Comparison of ENCODE assay signal across 1 cellular context in the genomic region with DNA sequence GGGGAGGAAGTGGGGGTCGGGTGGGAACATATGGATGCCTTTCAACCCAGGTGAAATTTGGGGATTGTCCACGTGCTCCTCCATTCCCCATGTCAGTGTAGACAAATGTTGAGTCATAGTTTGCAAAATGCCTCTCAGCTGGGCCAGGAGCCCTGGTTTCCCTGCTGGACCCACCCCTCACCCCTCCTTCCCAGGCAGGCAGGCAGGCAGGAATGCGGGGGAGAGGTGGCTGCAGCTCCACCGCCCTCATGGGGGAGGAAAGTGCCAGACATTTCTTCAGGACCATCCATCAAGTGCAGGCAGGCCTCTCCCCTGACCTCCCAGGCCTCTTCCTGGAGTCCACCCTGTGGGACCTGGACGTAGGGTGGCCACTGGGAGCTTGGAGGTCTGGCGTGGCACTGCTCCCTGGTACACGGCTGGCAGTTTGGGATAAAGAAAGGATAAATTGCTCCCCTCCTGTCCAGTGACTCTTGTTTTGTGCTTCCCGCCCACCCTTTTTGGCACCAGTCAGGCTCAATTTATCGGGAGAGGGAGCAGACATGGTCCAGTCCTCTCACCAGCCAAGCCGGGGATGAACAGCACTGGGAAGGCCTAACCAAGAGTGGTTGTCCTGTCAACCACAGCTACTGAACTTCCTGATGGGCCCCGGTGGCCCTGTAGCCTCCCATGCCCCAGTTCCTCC.
A peak's percentile ranks its signal among the peaks of the same experiment; 100 is the strongest.
TF ChIP-seq lines count a peak whose summit lies in the region.

No MANE protein-coding gene starts in this region.

TF ChIP-seq in K562, 482 proteins besides CTCF, POLR2A, EP300 and RAD21 (continued from another document and continues in another):
- TF ChIP-seq, protein P1, sequence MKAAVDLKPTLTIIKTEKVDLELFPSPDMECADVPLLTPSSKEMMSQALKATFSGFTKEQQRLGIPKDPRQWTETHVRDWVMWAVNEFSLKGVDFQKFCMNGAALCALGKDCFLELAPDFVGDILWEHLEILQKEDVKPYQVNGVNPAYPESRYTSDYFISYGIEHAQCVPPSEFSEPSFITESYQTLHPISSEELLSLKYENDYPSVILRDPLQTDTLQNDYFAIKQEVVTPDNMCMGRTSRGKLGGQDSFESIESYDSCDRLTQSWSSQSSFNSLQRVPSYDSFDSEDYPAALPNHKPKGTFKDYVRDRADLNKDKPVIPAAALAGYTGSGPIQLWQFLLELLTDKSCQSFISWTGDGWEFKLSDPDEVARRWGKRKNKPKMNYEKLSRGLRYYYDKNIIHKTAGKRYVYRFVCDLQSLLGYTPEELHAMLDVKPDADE (conservative IDR thresholded peaks at IDR 0.05; ENCODE audit: control insufficient read depth, low read depth, low read length), result no peak
- no peak for TF ChIP-seq NCOA4 (IDR thresholded peaks at IDR 0.05; ENCODE audit: partially characterized antibody)
- TF ChIP-seq, protein P2, sequence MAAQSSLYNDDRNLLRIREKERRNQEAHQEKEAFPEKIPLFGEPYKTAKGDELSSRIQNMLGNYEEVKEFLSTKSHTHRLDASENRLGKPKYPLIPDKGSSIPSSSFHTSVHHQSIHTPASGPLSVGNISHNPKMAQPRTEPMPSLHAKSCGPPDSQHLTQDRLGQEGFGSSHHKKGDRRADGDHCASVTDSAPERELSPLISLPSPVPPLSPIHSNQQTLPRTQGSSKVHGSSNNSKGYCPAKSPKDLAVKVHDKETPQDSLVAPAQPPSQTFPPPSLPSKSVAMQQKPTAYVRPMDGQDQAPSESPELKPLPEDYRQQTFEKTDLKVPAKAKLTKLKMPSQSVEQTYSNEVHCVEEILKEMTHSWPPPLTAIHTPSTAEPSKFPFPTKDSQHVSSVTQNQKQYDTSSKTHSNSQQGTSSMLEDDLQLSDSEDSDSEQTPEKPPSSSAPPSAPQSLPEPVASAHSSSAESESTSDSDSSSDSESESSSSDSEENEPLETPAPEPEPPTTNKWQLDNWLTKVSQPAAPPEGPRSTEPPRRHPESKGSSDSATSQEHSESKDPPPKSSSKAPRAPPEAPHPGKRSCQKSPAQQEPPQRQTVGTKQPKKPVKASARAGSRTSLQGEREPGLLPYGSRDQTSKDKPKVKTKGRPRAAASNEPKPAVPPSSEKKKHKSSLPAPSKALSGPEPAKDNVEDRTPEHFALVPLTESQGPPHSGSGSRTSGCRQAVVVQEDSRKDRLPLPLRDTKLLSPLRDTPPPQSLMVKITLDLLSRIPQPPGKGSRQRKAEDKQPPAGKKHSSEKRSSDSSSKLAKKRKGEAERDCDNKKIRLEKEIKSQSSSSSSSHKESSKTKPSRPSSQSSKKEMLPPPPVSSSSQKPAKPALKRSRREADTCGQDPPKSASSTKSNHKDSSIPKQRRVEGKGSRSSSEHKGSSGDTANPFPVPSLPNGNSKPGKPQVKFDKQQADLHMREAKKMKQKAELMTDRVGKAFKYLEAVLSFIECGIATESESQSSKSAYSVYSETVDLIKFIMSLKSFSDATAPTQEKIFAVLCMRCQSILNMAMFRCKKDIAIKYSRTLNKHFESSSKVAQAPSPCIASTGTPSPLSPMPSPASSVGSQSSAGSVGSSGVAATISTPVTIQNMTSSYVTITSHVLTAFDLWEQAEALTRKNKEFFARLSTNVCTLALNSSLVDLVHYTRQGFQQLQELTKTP (IDR thresholded peaks at IDR 0.05; ENCODE audit: low read depth in 1 of 2, partially characterized antibody in 2 of 2), result no peak
- peak; percentile 69 for TF ChIP-seq DPF2 (IDR thresholded peaks at IDR 0.05)
- TF ChIP-seq NCOR1 (IDR thresholded peaks at IDR 0.05), result peak; percentile 72; the same call in 1 of the 2 replicates
- TF ChIP-seq, protein P3, sequence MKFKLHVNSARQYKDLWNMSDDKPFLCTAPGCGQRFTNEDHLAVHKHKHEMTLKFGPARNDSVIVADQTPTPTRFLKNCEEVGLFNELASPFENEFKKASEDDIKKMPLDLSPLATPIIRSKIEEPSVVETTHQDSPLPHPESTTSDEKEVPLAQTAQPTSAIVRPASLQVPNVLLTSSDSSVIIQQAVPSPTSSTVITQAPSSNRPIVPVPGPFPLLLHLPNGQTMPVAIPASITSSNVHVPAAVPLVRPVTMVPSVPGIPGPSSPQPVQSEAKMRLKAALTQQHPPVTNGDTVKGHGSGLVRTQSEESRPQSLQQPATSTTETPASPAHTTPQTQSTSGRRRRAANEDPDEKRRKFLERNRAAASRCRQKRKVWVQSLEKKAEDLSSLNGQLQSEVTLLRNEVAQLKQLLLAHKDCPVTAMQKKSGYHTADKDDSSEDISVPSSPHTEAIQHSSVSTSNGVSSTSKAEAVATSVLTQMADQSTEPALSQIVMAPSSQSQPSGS (CRISPR knock-in tag; IDR thresholded peaks at IDR 0.05), result no peak
- TF ChIP-seq, protein P4, sequence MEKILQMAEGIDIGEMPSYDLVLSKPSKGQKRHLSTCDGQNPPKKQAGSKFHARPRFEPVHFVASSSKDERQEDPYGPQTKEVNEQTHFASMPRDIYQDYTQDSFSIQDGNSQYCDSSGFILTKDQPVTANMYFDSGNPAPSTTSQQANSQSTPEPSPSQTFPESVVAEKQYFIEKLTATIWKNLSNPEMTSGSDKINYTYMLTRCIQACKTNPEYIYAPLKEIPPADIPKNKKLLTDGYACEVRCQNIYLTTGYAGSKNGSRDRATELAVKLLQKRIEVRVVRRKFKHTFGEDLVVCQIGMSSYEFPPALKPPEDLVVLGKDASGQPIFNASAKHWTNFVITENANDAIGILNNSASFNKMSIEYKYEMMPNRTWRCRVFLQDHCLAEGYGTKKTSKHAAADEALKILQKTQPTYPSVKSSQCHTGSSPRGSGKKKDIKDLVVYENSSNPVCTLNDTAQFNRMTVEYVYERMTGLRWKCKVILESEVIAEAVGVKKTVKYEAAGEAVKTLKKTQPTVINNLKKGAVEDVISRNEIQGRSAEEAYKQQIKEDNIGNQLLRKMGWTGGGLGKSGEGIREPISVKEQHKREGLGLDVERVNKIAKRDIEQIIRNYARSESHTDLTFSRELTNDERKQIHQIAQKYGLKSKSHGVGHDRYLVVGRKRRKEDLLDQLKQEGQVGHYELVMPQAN (IDR thresholded peaks at IDR 0.05; ENCODE audit: borderline replicate concordance), result no peak
- no peak for TF ChIP-seq FOXJ3 (CRISPR knock-in tag; IDR thresholded peaks at IDR 0.05)
- TF ChIP-seq, protein P5, sequence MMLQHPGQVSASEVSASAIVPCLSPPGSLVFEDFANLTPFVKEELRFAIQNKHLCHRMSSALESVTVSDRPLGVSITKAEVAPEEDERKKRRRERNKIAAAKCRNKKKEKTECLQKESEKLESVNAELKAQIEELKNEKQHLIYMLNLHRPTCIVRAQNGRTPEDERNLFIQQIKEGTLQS (IDR thresholded peaks at IDR 0.05), result peak; percentile 77
- TF ChIP-seq, protein P5 (CRISPR knock-in tag; conservative IDR thresholded peaks at IDR 0.05), result no peak
- TF ChIP-seq ZNF76 (CRISPR knock-in tag; IDR thresholded peaks at IDR 0.05; ENCODE audit: borderline replicate concordance), result no peak
- TF ChIP-seq ZNF140 (CRISPR knock-in tag; IDR thresholded peaks at IDR 0.05), result no peak
- peak; percentile 88 for TF ChIP-seq NFE2 (IDR thresholded peaks at IDR 0.05; ENCODE audit: low read depth)
- no peak for TF ChIP-seq E2F3 (CRISPR knock-in tag; IDR thresholded peaks at IDR 0.05)
- TF ChIP-seq PHTF2 (CRISPR knock-in tag; IDR thresholded peaks at IDR 0.05), result no peak
- TF ChIP-seq EZH2 (IDR thresholded peaks at IDR 0.05; ENCODE audit: borderline replicate concordance, low read depth, low read length), result no peak
- TF ChIP-seq, protein P6, sequence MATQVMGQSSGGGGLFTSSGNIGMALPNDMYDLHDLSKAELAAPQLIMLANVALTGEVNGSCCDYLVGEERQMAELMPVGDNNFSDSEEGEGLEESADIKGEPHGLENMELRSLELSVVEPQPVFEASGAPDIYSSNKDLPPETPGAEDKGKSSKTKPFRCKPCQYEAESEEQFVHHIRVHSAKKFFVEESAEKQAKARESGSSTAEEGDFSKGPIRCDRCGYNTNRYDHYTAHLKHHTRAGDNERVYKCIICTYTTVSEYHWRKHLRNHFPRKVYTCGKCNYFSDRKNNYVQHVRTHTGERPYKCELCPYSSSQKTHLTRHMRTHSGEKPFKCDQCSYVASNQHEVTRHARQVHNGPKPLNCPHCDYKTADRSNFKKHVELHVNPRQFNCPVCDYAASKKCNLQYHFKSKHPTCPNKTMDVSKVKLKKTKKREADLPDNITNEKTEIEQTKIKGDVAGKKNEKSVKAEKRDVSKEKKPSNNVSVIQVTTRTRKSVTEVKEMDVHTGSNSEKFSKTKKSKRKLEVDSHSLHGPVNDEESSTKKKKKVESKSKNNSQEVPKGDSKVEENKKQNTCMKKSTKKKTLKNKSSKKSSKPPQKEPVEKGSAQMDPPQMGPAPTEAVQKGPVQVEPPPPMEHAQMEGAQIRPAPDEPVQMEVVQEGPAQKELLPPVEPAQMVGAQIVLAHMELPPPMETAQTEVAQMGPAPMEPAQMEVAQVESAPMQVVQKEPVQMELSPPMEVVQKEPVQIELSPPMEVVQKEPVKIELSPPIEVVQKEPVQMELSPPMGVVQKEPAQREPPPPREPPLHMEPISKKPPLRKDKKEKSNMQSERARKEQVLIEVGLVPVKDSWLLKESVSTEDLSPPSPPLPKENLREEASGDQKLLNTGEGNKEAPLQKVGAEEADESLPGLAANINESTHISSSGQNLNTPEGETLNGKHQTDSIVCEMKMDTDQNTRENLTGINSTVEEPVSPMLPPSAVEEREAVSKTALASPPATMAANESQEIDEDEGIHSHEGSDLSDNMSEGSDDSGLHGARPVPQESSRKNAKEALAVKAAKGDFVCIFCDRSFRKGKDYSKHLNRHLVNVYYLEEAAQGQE (CRISPR knock-in tag; IDR thresholded peaks at IDR 0.05; ENCODE audit: low read depth), result no peak
- TF ChIP-seq ZNF143 (CRISPR knock-in tag; IDR thresholded peaks at IDR 0.05), result no peak
- TF ChIP-seq BDP1 (IDR thresholded peaks at IDR 0.05; ENCODE audit: insufficient read depth, insufficient read length), result no peak
- TF ChIP-seq FOXA1 (IDR thresholded peaks at IDR 0.05; ENCODE audit: borderline replicate concordance), result no peak
- TF ChIP-seq SMAD4 (CRISPR knock-in tag; conservative IDR thresholded peaks at IDR 0.05), result peak; percentile 92
- TF ChIP-seq NFIC (IDR thresholded peaks at IDR 0.05), result peak; percentile 13; the same call in 1 of the 2 replicates
- no peak for TF ChIP-seq JUNB (CRISPR knock-in tag; conservative IDR thresholded peaks at IDR 0.05)
- 0 out of 2 replicates have a peak, but pooled peaks have one; percentile 43 for TF ChIP-seq HDAC8 (tag; IDR thresholded peaks at IDR 0.05)
- TF ChIP-seq YY1 (IDR thresholded peaks at IDR 0.05; ENCODE audit: borderline replicate concordance in 1 of 3, control insufficient read depth in 1 of 3, extremely low read depth in 1 of 3, insufficient read depth in 3 of 3, insufficient read length in 1 of 3, insufficient replicate concordance in 2 of 3, low read depth in 1 of 3, low read length in 2 of 3), result peak in 1 of 3 experiments; percentile 54
- TF ChIP-seq RBFOX2 (IDR thresholded peaks at IDR 0.05; ENCODE audit: low read depth, low read length), result peak; percentile 68
- no peak for TF ChIP-seq NR1H2 (CRISPR knock-in tag; IDR thresholded peaks at IDR 0.05)
- TF ChIP-seq OTX1 (CRISPR knock-in tag; IDR thresholded peaks at IDR 0.05), result no peak
- no peak for TF ChIP-seq ZFP30 (CRISPR knock-in tag; IDR thresholded peaks at IDR 0.05; ENCODE audit: borderline replicate concordance)
- TF ChIP-seq PCBP2 (IDR thresholded peaks at IDR 0.05; ENCODE audit: low read depth, low read length, poor library complexity, severe bottlenecking), result no peak
- no peak for TF ChIP-seq ZNF217 (CRISPR knock-in tag; IDR thresholded peaks at IDR 0.05)
- TF ChIP-seq PPARD (CRISPR knock-in tag; IDR thresholded peaks at IDR 0.05), result no peak
- no peak for TF ChIP-seq KDM4B (IDR thresholded peaks at IDR 0.05; ENCODE audit: borderline replicate concordance in 2 of 2, low read depth in 1 of 2)
- no peak for TF ChIP-seq PURB (CRISPR knock-in tag; IDR thresholded peaks at IDR 0.05; ENCODE audit: low read depth)
- TF ChIP-seq, protein P7, sequence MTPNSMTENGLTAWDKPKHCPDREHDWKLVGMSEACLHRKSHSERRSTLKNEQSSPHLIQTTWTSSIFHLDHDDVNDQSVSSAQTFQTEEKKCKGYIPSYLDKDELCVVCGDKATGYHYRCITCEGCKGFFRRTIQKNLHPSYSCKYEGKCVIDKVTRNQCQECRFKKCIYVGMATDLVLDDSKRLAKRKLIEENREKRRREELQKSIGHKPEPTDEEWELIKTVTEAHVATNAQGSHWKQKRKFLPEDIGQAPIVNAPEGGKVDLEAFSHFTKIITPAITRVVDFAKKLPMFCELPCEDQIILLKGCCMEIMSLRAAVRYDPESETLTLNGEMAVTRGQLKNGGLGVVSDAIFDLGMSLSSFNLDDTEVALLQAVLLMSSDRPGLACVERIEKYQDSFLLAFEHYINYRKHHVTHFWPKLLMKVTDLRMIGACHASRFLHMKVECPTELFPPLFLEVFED (CRISPR knock-in tag; conservative IDR thresholded peaks at IDR 0.05), result no peak
- TF ChIP-seq SMARCA5 (IDR thresholded peaks at IDR 0.05), result no peak
- TF ChIP-seq TBP (optimal IDR thresholded peaks at IDR 0.05; ENCODE audit: low read depth, low read length), result no peak
- TF ChIP-seq SREBF2 (CRISPR knock-in tag; IDR thresholded peaks at IDR 0.05), result no peak
- TF ChIP-seq, protein P8, sequence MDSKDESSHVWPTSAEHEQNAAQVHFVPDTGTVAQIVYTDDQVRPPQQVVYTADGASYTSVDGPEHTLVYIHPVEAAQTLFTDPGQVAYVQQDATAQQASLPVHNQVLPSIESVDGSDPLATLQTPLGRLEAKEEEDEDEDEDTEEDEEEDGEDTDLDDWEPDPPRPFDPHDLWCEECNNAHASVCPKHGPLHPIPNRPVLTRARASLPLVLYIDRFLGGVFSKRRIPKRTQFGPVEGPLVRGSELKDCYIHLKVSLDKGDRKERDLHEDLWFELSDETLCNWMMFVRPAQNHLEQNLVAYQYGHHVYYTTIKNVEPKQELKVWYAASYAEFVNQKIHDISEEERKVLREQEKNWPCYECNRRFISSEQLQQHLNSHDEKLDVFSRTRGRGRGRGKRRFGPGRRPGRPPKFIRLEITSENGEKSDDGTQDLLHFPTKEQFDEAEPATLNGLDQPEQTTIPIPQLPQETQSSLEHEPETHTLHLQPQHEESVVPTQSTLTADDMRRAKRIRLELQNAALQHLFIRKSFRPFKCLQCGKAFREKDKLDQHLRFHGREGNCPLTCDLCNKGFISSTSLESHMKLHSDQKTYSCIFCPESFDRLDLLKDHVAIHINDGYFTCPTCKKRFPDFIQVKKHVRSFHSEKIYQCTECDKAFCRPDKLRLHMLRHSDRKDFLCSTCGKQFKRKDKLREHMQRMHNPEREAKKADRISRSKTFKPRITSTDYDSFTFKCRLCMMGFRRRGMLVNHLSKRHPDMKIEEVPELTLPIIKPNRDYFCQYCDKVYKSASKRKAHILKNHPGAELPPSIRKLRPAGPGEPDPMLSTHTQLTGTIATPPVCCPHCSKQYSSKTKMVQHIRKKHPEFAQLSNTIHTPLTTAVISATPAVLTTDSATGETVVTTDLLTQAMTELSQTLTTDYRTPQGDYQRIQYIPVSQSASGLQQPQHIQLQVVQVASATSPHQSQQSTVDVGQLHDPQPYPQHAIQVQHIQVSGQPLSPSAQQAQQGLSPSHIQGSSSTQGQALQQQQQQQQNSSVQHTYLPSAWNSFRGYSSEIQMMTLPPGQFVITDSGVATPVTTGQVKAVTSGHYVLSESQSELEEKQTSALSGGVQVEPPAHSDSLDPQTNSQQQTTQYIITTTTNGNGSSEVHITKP (IDR thresholded peaks at IDR 0.05; ENCODE audit: partially characterized antibody), result peak; percentile 81
- no peak; the same call in 1 of the 2 replicates for TF ChIP-seq CBX1 (IDR thresholded peaks at IDR 0.05; ENCODE audit: low read depth)
- TF ChIP-seq CEBPB (tag; IDR thresholded peaks at IDR 0.05), result peak; percentile 68
